In the genomic region with DNA sequence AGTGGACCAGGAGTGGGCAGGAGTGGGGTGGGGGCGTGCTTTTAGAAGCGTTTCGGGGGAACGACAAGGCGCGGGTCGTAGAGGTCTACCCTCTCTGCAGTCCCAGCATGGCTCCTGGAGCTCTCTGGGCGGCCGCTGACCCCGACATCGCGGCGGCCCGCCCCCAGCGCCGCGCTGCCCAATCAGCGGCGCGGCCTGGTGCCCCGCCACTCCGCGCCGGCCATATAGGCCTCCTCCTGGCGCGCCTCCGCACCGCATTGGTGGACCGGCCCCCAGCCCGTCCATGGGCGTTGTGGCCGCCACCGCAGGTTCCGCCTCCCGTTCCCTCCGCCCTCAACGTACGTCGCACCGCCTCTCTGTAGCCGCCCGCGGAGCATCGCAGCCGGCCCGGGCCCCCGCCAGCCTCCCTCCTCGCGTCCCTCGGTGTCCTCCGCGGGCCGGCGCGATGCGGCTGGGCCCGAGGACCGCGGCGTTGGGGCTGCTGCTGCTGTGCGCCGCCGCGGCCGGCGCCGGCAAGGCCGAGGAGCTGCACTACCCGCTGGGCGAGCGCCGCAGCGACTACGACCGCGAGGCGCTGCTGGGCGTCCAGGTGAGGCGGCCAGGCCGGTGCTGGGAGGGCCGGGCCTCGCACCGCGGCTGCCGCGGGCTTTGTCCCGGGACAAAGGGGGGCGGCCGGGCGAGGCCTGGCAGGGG, we compare ENCODE assay signal across 8 cellular contexts. TPM values are rescaled to one million over a fixed set of nuclear protein-coding genes. Genes with fewer than 3 reads are reported as not detected.
A peak's percentile ranks its signal among the peaks of the same experiment; 100 is the strongest.
DNase-seq lines count a peak whose midpoint lies in the region; ATAC-seq and TF ChIP-seq lines count a peak whose summit lies in the region.

A gene with protein sequence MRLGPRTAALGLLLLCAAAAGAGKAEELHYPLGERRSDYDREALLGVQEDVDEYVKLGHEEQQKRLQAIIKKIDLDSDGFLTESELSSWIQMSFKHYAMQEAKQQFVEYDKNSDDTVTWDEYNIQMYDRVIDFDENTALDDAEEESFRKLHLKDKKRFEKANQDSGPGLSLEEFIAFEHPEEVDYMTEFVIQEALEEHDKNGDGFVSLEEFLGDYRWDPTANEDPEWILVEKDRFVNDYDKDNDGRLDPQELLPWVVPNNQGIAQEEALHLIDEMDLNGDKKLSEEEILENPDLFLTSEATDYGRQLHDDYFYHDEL (plus strand): TSS at position 353 of the 693 bp plus-strand sequence. CDS start 93 bp downstream, at position 446.

- H3K36me3 Mint-ChIP-seq in H9 (ENCODE audit: insufficient read depth in 1 of 3, low read depth in 3 of 3): peaks cover 18 to 36% (median 34%) of the 10 kb centered on the region in 3 experiments
- H3K36me3 Mint-ChIP-seq in natural killer cell: peaks cover 6% of the 10 kb centered on the region

- H3K18ac ChIP-seq in H9 (ENCODE audit: insufficient read length, low read depth, low read length): peak within 1 kb of the TSS; percentile 85

- H3K14ac ChIP-seq in H9 (ENCODE audit: insufficient read depth, low read length): peak within 1 kb of the TSS; percentile 76

- H4K5ac ChIP-seq in H9 (ENCODE audit: insufficient read length, low read depth, low read length): peak within 1 kb of the TSS; percentile 22

- H3K9me3 Mint-ChIP-seq in H9: no peaks in the 10 kb centered on the region; a peak in 1 of 5 replicates
- no peaks in the 10 kb centered on the region for H3K9me3 Mint-ChIP-seq in natural killer cell

- H3T11ph ChIP-seq in H9 (ENCODE audit: low read length): no peak within 1 kb of the TSS

- no peaks in the 10 kb centered on the region for H3K23me2 ChIP-seq in H9 (ENCODE audit: insufficient read length, low read depth, low read length, poor library complexity, severe bottlenecking)

- no peak within 1 kb of the TSS for H4K91ac ChIP-seq in H9 (ENCODE audit: insufficient read length, low read depth, low read length)

- H2BK12ac ChIP-seq in H9 (ENCODE audit: insufficient read length, low read depth, low read length): no peak within 1 kb of the TSS

- DNase-seq in H9 (peak; percentile 94), M059J (ENCODE audit: low read depth) (peak; percentile 91), fibroblast of peridontal ligament (ENCODE audit: extremely low read depth) (peak; percentile 85), natural killer cell (peak; percentile 97)
- peak; percentile 91 for DNase-seq in activated T-helper 9 cell treated with anti-CD3 and anti-CD28 coated beads, Interleukin-2, amount 50 U/mL, for 16 hours (ENCODE audit: low read depth)
- DNase-seq in stimulated activated naive CD4-positive, alpha-beta T cell (lab: John Stamatoyannopoulos, UW): peak; percentile 80 to 88 (median 83)

- H3K27ac Mint-ChIP-seq in H9 (peak within 1 kb of the TSS; percentile 96 to 98 (median 96)), natural killer cell (peak within 1 kb of the TSS; percentile 86)

- intact Hi-C loops in natural killer cell (cut with micrococcal nuclease): loop anchor here (1.0 to 5.0 kb wide), 3 partner anchors 26 to 139 kb away; a partner anchor contains a TSS

- H2BK20ac ChIP-seq in H9 (ENCODE audit: low read depth, low read length, poor library complexity, severe bottlenecking): no peak within 1 kb of the TSS

- H3K27ac ChIP-seq in H9 (ENCODE audit: insufficient read length, low read depth, low read length): no peak within 1 kb of the TSS

- peaks cover 6% of the 10 kb centered on the region; the same call in 1 of the 2 replicates for H3K79me2 ChIP-seq in H9 (ENCODE audit: insufficient read depth, low read length)

- TF ChIP-seq CTCF in H9 (conservative IDR thresholded peaks at IDR 0.05): no peak
- no peak for TF ChIP-seq CTCF in natural killer cell (IDR thresholded peaks at IDR 0.05)

- H4K8ac ChIP-seq in H9 (replicated peaks; ENCODE audit: insufficient read length, low read depth, low read length): no peak within 1 kb of the TSS

- peak within 1 kb of the TSS; percentile 86 for H3K4me2 ChIP-seq in H9 (ENCODE audit: insufficient read depth, insufficient read length, low read length)

- ATAC-seq in natural killer cell: peak; percentile 96 to 100 (median 98)

- H2BK15ac ChIP-seq in H9 (ENCODE audit: low read depth, low read length): no peak within 1 kb of the TSS

- peak within 1 kb of the TSS; percentile 5 for H2BK5ac ChIP-seq in H9 (ENCODE audit: insufficient read length, low read length)

- H3K4me1 Mint-ChIP-seq in H9 (peaks cover 26 to 32% of the 10 kb centered on the region in 2 experiments), natural killer cell (peaks cover 20 to 29% of the 10 kb centered on the region in 2 donors)

- no peaks in the 10 kb centered on the region for H3K27me3 Mint-ChIP-seq in H9 (ENCODE audit: low read depth)
- peaks cover 0 to 2% of the 10 kb centered on the region in 2 donors for H3K27me3 Mint-ChIP-seq in natural killer cell (ENCODE audit: low read depth in 2 of 2)

- no peaks in the 10 kb centered on the region for H3K9me3 ChIP-seq in ES-I3 (ENCODE audit: control insufficient read depth, insufficient read depth, low read length)
- H3K9me3 ChIP-seq in H9 (ENCODE audit: control insufficient read depth, low read depth, low read length): no peaks in the 10 kb centered on the region

- H4K20me1 ChIP-seq in H9 (ENCODE audit: control insufficient read depth, insufficient read depth, insufficient read length): no peaks in the 10 kb centered on the region

- peaks cover 25% of the 10 kb centered on the region for H3K36me3 ChIP-seq in ES-I3 (ENCODE audit: insufficient read depth, low read length)

- no peak within 1 kb of the TSS for H3K4ac ChIP-seq in H9 (ENCODE audit: low read depth, low read length)

- no peaks in the 10 kb centered on the region for H3K27me3 ChIP-seq in H9 (ENCODE audit: insufficient read depth, low read length)

- TF ChIP-seq POLR2A in Raji (IDR thresholded peaks at IDR 0.05; ENCODE audit: insufficient read depth, low read depth, low read length): peak; percentile 94

- no peaks in the 10 kb centered on the region for H3K4me1 ChIP-seq in ES-I3 (ENCODE audit: insufficient read depth, low read length)
- no peaks in the 10 kb centered on the region for H3K4me1 ChIP-seq in H9 (ENCODE audit: insufficient read depth, low read length)

- H3K4me3 Mint-ChIP-seq in H9 (peak within 1 kb of the TSS; percentile 86 to 96), natural killer cell (peak within 1 kb of the TSS; percentile 91)

- H3K79me1 ChIP-seq in H9 (ENCODE audit: insufficient read depth, low read depth, low read length, poor library complexity, severe bottlenecking): no peaks in the 10 kb centered on the region

- no peak within 1 kb of the TSS for H2BK120ac ChIP-seq in H9 (ENCODE audit: low read depth, low read length, poor library complexity, severe bottlenecking)

- no peak within 1 kb of the TSS for H3K56ac ChIP-seq in H9 (ENCODE audit: insufficient read length, low read depth, low read length)

- H2AFZ ChIP-seq in H9 (ENCODE audit: low read length): peak within 1 kb of the TSS; percentile 26

- no peak within 1 kb of the TSS for H2AK5ac ChIP-seq in H9 (ENCODE audit: insufficient read length, low read length)

- no CpG with 5 or more reads among the region's 90 CpGs for WGBS in H9 (ENCODE audit: extremely low coverage, insufficient read length, low lambda C conversion rate)

- no peak within 1 kb of the TSS for H3K23ac ChIP-seq in H9 (ENCODE audit: insufficient read length, low read depth, low read length)

- H3K9ac ChIP-seq in ES-I3 (ENCODE audit: low read depth, low read length) (peak within 1 kb of the TSS; percentile 95), H9 (ENCODE audit: extremely low read depth, insufficient read length, low read length) (peak within 1 kb of the TSS; percentile 93)

RNA-seq across cellular contexts. Expression of the gene that starts here (rescaled TPM):
- 134 and 139 TPM in 2 replicates for total RNA-seq in H9 (2021)
- 71.8 and 114 TPM in 2 replicates for total RNA-seq in M059J (2014; rRNA removed; shearing (Covaris generic))
- 10 to 100 TPM; 24.1 to 30.0 (median 25.0) TPM for total RNA-seq in natural killer cell
